ENCODE assay signal across 20 cellular contexts in the genomic region with DNA sequence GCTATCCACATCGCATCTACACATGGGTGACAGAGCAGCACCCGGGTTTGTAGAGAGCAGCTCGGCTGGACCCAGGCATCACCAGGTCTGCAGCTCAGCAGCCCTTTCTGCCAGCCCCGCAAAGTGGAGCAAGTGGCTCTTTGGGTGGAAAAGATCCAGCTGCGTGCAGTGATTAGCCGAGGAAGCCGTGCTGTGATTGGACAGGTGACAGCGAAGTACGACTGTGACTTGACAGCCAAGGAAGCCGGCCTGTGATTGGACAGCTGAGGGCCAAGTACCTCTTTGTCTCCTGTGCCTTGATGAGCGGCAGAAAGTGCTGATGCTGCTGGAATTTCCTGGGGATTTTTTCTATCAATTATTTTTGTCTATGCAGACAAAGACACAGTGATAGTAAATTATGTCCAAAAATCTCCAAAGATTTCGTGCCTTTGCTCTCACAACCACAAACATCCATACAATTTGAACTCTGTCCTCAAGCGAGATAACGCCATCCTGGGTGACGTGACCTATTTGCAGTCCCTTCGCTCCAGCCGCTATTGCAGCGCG.
"Had no signal": no experiment of that assay in that cellular context is flagged by ENCODE, and none has a peak within 500 bp of the region (broad histone marks: within the 10 kb centered on the region; RNA-seq: fewer than 3 reads in every experiment).

No MANE protein-coding gene starts in this region.

- H3K27ac Mint-ChIP-seq: activated CD4-positive, alpha-beta memory T cell treated with anti-CD3 and anti-CD28 coated beads for 36 hours; activated CD4-positive, alpha-beta T cell treated with anti-CD3 and anti-CD28 coated beads for 36 hours; activated naive CD8-positive, alpha-beta T cell treated with anti-CD3 and anti-CD28 coated beads for 36 hours; activated T-helper 1 cell treated with anti-CD3 and anti-CD28 coated beads, Interleukin-12 subunit alpha, Interleukin-12 subunit beta, Interleukin-2, Interleukin-4 antibody, amounts not matched to agents 30 ng/mL and 10 ng/mL and 1 ng/mL, durations not matched to agents 14 hours and 24 hours and 36 hours; T-helper 2 cell treated with Interferon-gamma antibody and Interleukin-4, amounts not matched to agents 5 μg/mL and 100 μg/mL, for 36 hours; WTC11 had no signal

- H3K27me3 ChIP-seq: esophagus muscularis mucosa, right atrium auricular region, tibial nerve, vagina had no signal

- H3K9me3 Mint-ChIP-seq: activated CD4-positive, alpha-beta memory T cell treated with anti-CD3 and anti-CD28 coated beads for 36 hours; activated naive CD8-positive, alpha-beta T cell treated with anti-CD3 and anti-CD28 coated beads for 36 hours; activated T-helper 1 cell treated with anti-CD3 and anti-CD28 coated beads, Interleukin-12 subunit alpha, Interleukin-12 subunit beta, Interleukin-2, Interleukin-4 antibody, amounts not matched to agents 30 ng/mL and 10 ng/mL and 1 ng/mL, durations not matched to agents 14 hours and 24 hours and 36 hours; T-helper 2 cell treated with Interferon-gamma antibody and Interleukin-4, amounts not matched to agents 5 μg/mL and 100 μg/mL, for 36 hours had no signal

- H3K4me3 Mint-ChIP-seq: activated CD4-positive, alpha-beta memory T cell treated with anti-CD3 and anti-CD28 coated beads for 36 hours; activated CD4-positive, alpha-beta T cell treated with anti-CD3 and anti-CD28 coated beads for 36 hours; activated naive CD8-positive, alpha-beta T cell treated with anti-CD3 and anti-CD28 coated beads for 36 hours; activated T-helper 1 cell treated with anti-CD3 and anti-CD28 coated beads, Interleukin-12 subunit alpha, Interleukin-12 subunit beta, Interleukin-2, Interleukin-4 antibody, amounts not matched to agents 30 ng/mL and 10 ng/mL and 1 ng/mL, durations not matched to agents 14 hours and 24 hours and 36 hours; T-helper 2 cell treated with Interferon-gamma antibody and Interleukin-4, amounts not matched to agents 5 μg/mL and 100 μg/mL, for 36 hours; WTC11 had no signal

- H3K9me3 ChIP-seq: esophagus muscularis mucosa, prostate gland, right atrium auricular region, tibial nerve, vagina had no signal

- ATAC-seq: activated CD4-positive, alpha-beta T cell treated with anti-CD3 and anti-CD28 coated beads for 36 hours; stimulated activated naive CD8-positive, alpha-beta T cell treated with anti-CD3 and anti-CD28 coated beads, Interleukin-15, Interleukin-2, amounts not matched to agents 100 U/mL and 50 U/mL, for 24 hours; WTC11 had no signal

- H3K4me1 ChIP-seq: esophagus muscularis mucosa, prostate gland, right atrium auricular region, tibial nerve, vagina had no signal

- DNase-seq: activated CD4-positive, alpha-beta memory T cell treated with anti-CD3 and anti-CD28 coated beads for 36 hours; activated CD4-positive, alpha-beta T cell treated with anti-CD3 and anti-CD28 coated beads for 36 hours; activated naive CD4-positive, alpha-beta T cell; activated naive CD8-positive, alpha-beta T cell treated with anti-CD3 and anti-CD28 coated beads for 36 hours; activated T-cell treated with anti-CD3 and anti-CD28 coated beads for 4 hours; amniotic stem cell; effector CD8-positive, alpha-beta T cell; mammary epithelial cell; stimulated activated naive CD8-positive, alpha-beta T cell treated with anti-CD3 and anti-CD28 coated beads, Interleukin-15, Interleukin-2, amounts not matched to agents 100 U/mL and 50 U/mL, for 24 hours had no signal

- H3K4me3 ChIP-seq: esophagus muscularis mucosa, prostate gland, right atrium auricular region, skin epidermis, tibial nerve, vagina had no signal

- H3K4me1 Mint-ChIP-seq: activated CD4-positive, alpha-beta T cell treated with anti-CD3 and anti-CD28 coated beads for 36 hours; activated naive CD8-positive, alpha-beta T cell treated with anti-CD3 and anti-CD28 coated beads for 36 hours had no signal

- H3K27me3 Mint-ChIP-seq: activated CD4-positive, alpha-beta memory T cell treated with anti-CD3 and anti-CD28 coated beads for 36 hours had no signal

- H3K36me3 ChIP-seq: esophagus muscularis mucosa, prostate gland, right atrium auricular region, tibial nerve, vagina had no signal

- FAIRE-seq: endothelial cell of umbilical vein, TTC549 had no signal

- H3K36me3 Mint-ChIP-seq: activated CD4-positive, alpha-beta memory T cell treated with anti-CD3 and anti-CD28 coated beads for 36 hours; activated naive CD8-positive, alpha-beta T cell treated with anti-CD3 and anti-CD28 coated beads for 36 hours; WTC11 had no signal

- H3K27ac ChIP-seq: esophagus muscularis mucosa, prostate gland, right atrium auricular region, skin epidermis, tibial nerve, vagina had no signal
